11 cellular contexts compared by ENCODE assay signal in genomic region chr1:39625462-39626273, GRCh38. TPM values are rescaled to one million over a fixed set of nuclear protein-coding genes. Genes with fewer than 3 reads are reported as not detected.
DNase-seq lines count a peak whose midpoint lies in the region; ATAC-seq, FAIRE-seq and TF ChIP-seq lines count a peak whose summit lies in the region.
"Had no signal": no experiment of that assay in that cellular context is flagged by ENCODE, and none has a peak within 500 bp of the region (broad histone marks: within the 10 kb centered on the region; RNA-seq: fewer than 3 reads in every experiment).

No MANE protein-coding gene starts in this region.

- in situ Hi-C loops in gastrocnemius medialis (cut with MboI; ENCODE audit: low sequenced_read_pairs in 4 of 4): no loop called here

- peaks cover 0 to 4% of the 10 kb centered on the region in 2 donors for H3K4me1 ChIP-seq in kidney (ENCODE audit: control insufficient read depth in 1 of 2, insufficient read depth in 1 of 2, low read depth in 1 of 2, low read length in 2 of 2)
- peaks cover 19 to 46% of the 10 kb centered on the region in 2 donors for H3K4me1 ChIP-seq in gastrocnemius medialis

- H3K9me3 ChIP-seq in kidney (ENCODE audit: control insufficient read depth in 1 of 2, low read length in 2 of 2) (no peaks in the 10 kb centered on the region), gastrocnemius medialis (no peaks in the 10 kb centered on the region)

- H3K36me3 ChIP-seq in kidney (ENCODE audit: control insufficient read depth in 1 of 2, insufficient read depth in 2 of 2, low read length in 2 of 2) (no peaks in the 10 kb centered on the region), gastrocnemius medialis (no peaks in the 10 kb centered on the region)

- no peak overlapping the region for H3K4me3 ChIP-seq in choroid plexus epithelial cell (ENCODE audit: low read depth, low read length)
- no peak overlapping the region for H3K4me3 ChIP-seq in kidney (ENCODE audit: low read length in 2 of 2)
- no peak overlapping the region for H3K4me3 ChIP-seq in gastrocnemius medialis

- no peak for TF ChIP-seq POLR2A in gastrocnemius medialis (IDR thresholded peaks at IDR 0.05)

- TF ChIP-seq CTCF in choroid plexus epithelial cell (conservative IDR thresholded peaks at IDR 0.05; ENCODE audit: low read depth, low read length): no peak
- no peak for TF ChIP-seq CTCF in kidney (IDR thresholded peaks at IDR 0.05; ENCODE audit: borderline replicate concordance, extremely low read depth, insufficient read depth)
- no peak for TF ChIP-seq CTCF in gastrocnemius medialis (IDR thresholded peaks at IDR 0.05 in 4 of 5, conservative IDR thresholded peaks at IDR 0.05 in 1 of 5)

- no peak overlapping the region for H3K9ac ChIP-seq in kidney (ENCODE audit: low read length in 2 of 2)

- peak; percentile 16 for DNase-seq in GM04503 (ENCODE audit: low read depth)
- peak; percentile 88 for DNase-seq in choroid plexus epithelial cell (ENCODE audit: low read depth)
- DNase-seq in kidney: peak; percentile 95
- DNase-seq in gastrocnemius medialis: peak; percentile 65 to 79
- no peak for DNase-seq in AML-193 (lab: John Stamatoyannopoulos, UW)
- no peak for DNase-seq in activated gamma-delta T cell (lab: John Stamatoyannopoulos, UW)
- DNase-seq: activated effector memory CD4-positive, alpha-beta T cell treated with Interleukin-2 at 50 U/mL for 16 hours; GOT3 had no signal

- no peak for FAIRE-seq in kidney (lab: Jason Lieb, UNC)
- FAIRE-seq: TTC549 had no signal

- H3K27ac ChIP-seq in kidney (ENCODE audit: low read depth in 2 of 2, low read length in 2 of 2): peak overlapping the region; percentile 40 to 58
- H3K27ac ChIP-seq in gastrocnemius medialis: peak overlapping the region; percentile 37 to 72 (median 58)

- intact Hi-C loops in kidney (cut with DNase I) (no loop called here), gastrocnemius medialis (cut with DNase I; ENCODE audit: low total_unique reads) (no loop called here)

- peak; percentile 84 for ATAC-seq in gastrocnemius medialis
- ATAC-seq in GM21423 (IDR thresholded peaks at IDR 0.05; ENCODE audit: unreplicated experiment): no peak
- no peak for ATAC-seq in HG03139 (IDR thresholded peaks at IDR 0.05; ENCODE audit: unreplicated experiment)

- no peaks in the 10 kb centered on the region for H3K27me3 ChIP-seq in gastrocnemius medialis

RNA-seq across cellular contexts. Expression of gene HEYL, which starts 13.8 kb away (rescaled TPM):
- 32.8 TPM for total RNA-seq in kidney
- 7.2 TPM for polyA plus RNA-seq in kidney (ENCODE audit: insufficient read depth, low read depth, low replicate concordance)
- total RNA-seq in gastrocnemius medialis: 1 to 10 TPM in 3 of 4 donors, under 1 TPM in 1; 0.78 to 3.3 (median 2.4) TPM

RNA-seq across cellular contexts. Expression of gene NT5C1A, which starts 46.2 kb away (rescaled TPM):
- total RNA-seq in kidney (2.0 TPM), gastrocnemius medialis (10 to 100 TPM; 10.8 to 85.5 (median 59.9) TPM)
- polyA plus RNA-seq in kidney (ENCODE audit: insufficient read depth, low read depth, low replicate concordance): 0.62 TPM

RNA-seq across cellular contexts. Expression of gene PABPC4, which starts 49.1 kb away (rescaled TPM):
- 168 TPM for total RNA-seq in kidney
- 60.5 TPM for polyA plus RNA-seq in kidney (ENCODE audit: insufficient read depth, low read depth, low replicate concordance)
- total RNA-seq in gastrocnemius medialis: 100 to 1,000 TPM; 259 to 468 (median 371) TPM

Comparison
In these comparisons a context has a peak if more than half of its experiments do, and no peak if none do; other contexts are left out.
1. DNase-seq: peak in GM04503 (single experiment), choroid plexus epithelial cell (single experiment), kidney (single experiment) and gastrocnemius medialis (2 of 2); none in AML-193 (0 of 2) and activated gamma-delta T cell (single experiment).
2. ATAC-seq: peak in gastrocnemius medialis (2 of 2); none in GM21423 (single experiment) and HG03139 (single experiment).